In the genomic region with DNA sequence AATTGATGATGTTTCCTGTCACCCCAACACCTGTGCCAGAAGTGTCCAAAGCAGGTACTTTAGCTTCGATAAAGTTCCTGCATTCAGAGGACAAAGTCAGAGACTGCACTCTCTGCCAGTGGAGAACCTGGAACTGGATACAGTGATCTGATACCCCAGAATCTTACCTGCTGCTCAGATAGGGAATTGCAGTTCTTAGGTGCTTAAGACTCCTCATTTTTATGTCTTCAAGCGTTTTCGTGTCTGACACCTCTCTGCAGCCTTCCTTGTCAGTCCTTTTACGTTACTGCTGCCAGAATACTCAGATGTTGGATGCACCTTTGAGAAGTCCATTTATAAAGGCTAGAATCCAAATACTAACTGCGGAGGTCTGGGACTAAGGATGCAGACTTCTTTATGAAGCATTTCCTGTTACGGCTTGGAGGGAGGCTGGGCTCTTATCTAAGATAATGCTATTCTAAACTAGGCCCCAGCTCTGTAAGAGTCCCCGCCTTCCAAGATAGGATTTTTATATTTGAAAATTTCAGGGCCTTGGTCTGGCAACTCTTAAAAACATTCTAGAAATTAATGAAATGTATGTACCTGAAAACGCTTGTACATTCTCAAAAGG, we compare ENCODE assay signal across 10 cellular contexts. TPM values are rescaled to one million over a fixed set of nuclear protein-coding genes. Genes with fewer than 3 reads are reported as not detected.
DNase-seq lines count a peak whose midpoint lies in the region; ATAC-seq and TF ChIP-seq lines count a peak whose summit lies in the region.
"Had no signal": no experiment of that assay in that cellular context is flagged by ENCODE, and none has a peak within 500 bp of the region (broad histone marks: within the 10 kb centered on the region; RNA-seq: fewer than 3 reads in every experiment).

No MANE protein-coding gene starts in this region.

- no peaks in the 10 kb centered on the region for H3K9me3 Mint-ChIP-seq in activated T-cell treated with anti-CD3 and anti-CD28 coated beads, Interleukin-2, amount 50 U/mL, for 4 hours
- H3K9me3 Mint-ChIP-seq in T-cell = no peaks in the 10 kb centered on the region

- TF ChIP-seq EP300 in stomach (IDR thresholded peaks at IDR 0.05) (no peak), transverse colon (IDR thresholded peaks at IDR 0.05; ENCODE audit: low read depth) (no peak)

- peaks cover 26% of the 10 kb centered on the region for H3K4me1 Mint-ChIP-seq in activated T-cell treated with anti-CD3 and anti-CD28 coated beads, Interleukin-2, amount 50 U/mL, for 4 hours (ENCODE audit: low read depth)
- peaks cover 34 to 44% (median 44%) of the 10 kb centered on the region in 3 donors for H3K4me1 Mint-ChIP-seq in T-cell

- peak overlapping the region in 2 of 4 donors; percentile 11 to 23 for H3K4me3 ChIP-seq in stomach
- H3K4me3 ChIP-seq in transverse colon = no peak overlapping the region

- no peak for TF ChIP-seq POLR2A in stomach (IDR thresholded peaks at IDR 0.05)
- TF ChIP-seq POLR2A in transverse colon (IDR thresholded peaks at IDR 0.05) = no peak

- H3K4me1 ChIP-seq in stomach = peaks cover 4 to 53% (median 40%) of the 10 kb centered on the region in 4 donors
- H3K4me1 ChIP-seq in transverse colon = peaks cover 0 to 41% (median 22%) of the 10 kb centered on the region in 4 donors

- H3K36me3 ChIP-seq in stomach (no peaks in the 10 kb centered on the region), transverse colon (no peaks in the 10 kb centered on the region)

- no peaks in the 10 kb centered on the region for H3K36me3 Mint-ChIP-seq in activated T-cell treated with anti-CD3 and anti-CD28 coated beads, Interleukin-2, amount 50 U/mL, for 4 hours (ENCODE audit: insufficient read depth)
- no peaks in the 10 kb centered on the region for H3K36me3 Mint-ChIP-seq in T-cell

- H3K27ac Mint-ChIP-seq in T-cell = peak overlapping the region in 1 of 2 donors; percentile 36

- TF ChIP-seq CTCF in stomach (IDR thresholded peaks at IDR 0.05) (no peak), transverse colon (IDR thresholded peaks at IDR 0.05) (peak in 1 of 5 experiments; percentile 11)

- H3K27me3 Mint-ChIP-seq in activated T-cell treated with anti-CD3 and anti-CD28 coated beads, Interleukin-2, amount 50 U/mL, for 4 hours (ENCODE audit: low read depth) = peaks cover 3% of the 10 kb centered on the region
- H3K27me3 Mint-ChIP-seq in T-cell = peaks cover 2 to 7% of the 10 kb centered on the region in 2 donors

- no peak for DNase-seq in activated T-cell treated with anti-CD3 and anti-CD28 coated beads, Interleukin-2, amount 50 U/mL, for 4 hours
- no peak for DNase-seq in activated T-cell treated with anti-CD3 and anti-CD28 coated beads, Interleukin-2, amount 50 U/mL, for 48 hours
- DNase-seq in T-cell (no peak), glomerular visceral epithelial cell (ENCODE audit: extremely low spot score) (peak; percentile 11), stomach (no peak), ureter (ENCODE audit: low spot score) (no peak), transverse colon (no peak)
- DNase-seq: NCI-H2107; stimulated activated CD4-positive, alpha-beta T cell treated with anti-CD3 and anti-CD28 coated beads, Interleukin-2, amount 100 ng/mL, for 24 hours had no signal

- in situ Hi-C loops in transverse colon (cut with MboI; ENCODE audit: low pct_ligation_motif_present in 1 of 4, low pct_unique_long_range_greater_than_20kb in 1 of 4, low sequenced_read_pairs in 3 of 4) = no loop called here

- H3K4me3 Mint-ChIP-seq in activated T-cell treated with anti-CD3 and anti-CD28 coated beads, Interleukin-2, amount 50 U/mL, for 4 hours = peak overlapping the region; percentile 26
- H3K4me3 Mint-ChIP-seq in T-cell = peak overlapping the region; percentile 38 to 85 (median 45)

- POLR2A ChIA-PET in T-cell (lab: Charles Lee) = no interaction called here

- H3K9me3 ChIP-seq in stomach = no peaks in the 10 kb centered on the region
- no peaks in the 10 kb centered on the region for H3K9me3 ChIP-seq in transverse colon

- intact Hi-C loops in stomach (cut with DNase I; ENCODE audit: low total_unique reads) (no loop called here), transverse colon (cut with DNase I; ENCODE audit: low total_unique reads) (no loop called here)

- H3K27me3 ChIP-seq in stomach (no peaks in the 10 kb centered on the region), transverse colon (no peaks in the 10 kb centered on the region)

- 37 to 61% (median 40%) methylated on average over 8 of the region's 8 CpGs for WGBS in stomach, 5 donors
- 78 to 94% methylated on average over 4 to 8 of the region's 8 CpGs for WGBS in transverse colon (ENCODE audit: low coverage in 1 of 2), 2 donors

- ATAC-seq in activated T-cell treated with anti-CD3 and anti-CD28 coated beads, Interleukin-2, amount 50 U/mL, for 4 hours = no peak
- ATAC-seq in T-cell (replicated peaks in 1 of 4) (no peak), HG03196 (IDR thresholded peaks at IDR 0.05; ENCODE audit: unreplicated experiment) (no peak)

- H3K27ac ChIP-seq in stomach = peak overlapping the region in 3 of 5 donors; percentile 35 to 46 (median 44)
- no peak overlapping the region for H3K27ac ChIP-seq in transverse colon

- CTCF ChIA-PET in T-cell (lab: Charles Lee) = interaction anchor here in 1 of 2 donors (1.0 to 2.8 kb wide), 2 partner anchors 9 to 28 kb away, joined by 4 to 27 read pairs; no protein-coding TSS in a partner anchor

RNA-seq across cellular contexts. Expression of a gene that starts 1.9 kb away (rescaled TPM):
- 10 to 100 TPM; 26.3 to 32.0 (median 31.2) TPM for total RNA-seq in activated T-cell treated with anti-CD3 and anti-CD28 coated beads, Interleukin-2, amount 50 U/mL, for 4 hours
- total RNA-seq in T-cell (10 to 100 TPM in 3 of 5 donors, 1 to 10 TPM in 2; 9.2 to 16.5 (median 13.6) TPM), stomach (10 to 100 TPM in 2 of 5 donors, 1 to 10 TPM in 2, not detected in 1; 3.1 to 35.1 (median 7.7) TPM), ureter (21.1 TPM), transverse colon (10 to 100 TPM; 18.7 to 57.1 (median 32.7) TPM)
- 10 to 100 TPM; 18.3 to 39.4 (median 24.3) TPM for polyA plus RNA-seq in stomach

Comparison
In these comparisons a context has a peak if more than half of its experiments do, and no peak if none do; other contexts are left out.
1. H3K27ac ChIP-seq: peak in stomach (3 of 5); none in transverse colon (0 of 4).